ENCODE assay signal across 18 cellular contexts in genomic region chr6:108574457-108575149, GRCh38. TPM values are rescaled to one million over a fixed set of nuclear protein-coding genes. Genes with fewer than 3 reads are reported as not detected.
A peak's percentile ranks its signal among the peaks of the same experiment; 100 is the strongest.
DNase-seq lines count a peak whose midpoint lies in the region; ATAC-seq and TF ChIP-seq lines count a peak whose summit lies in the region.
"Had no signal": no experiment of that assay in that cellular context is flagged by ENCODE, and none has a peak within 500 bp of the region (broad histone marks: within the 10 kb centered on the region; RNA-seq: fewer than 3 reads in every experiment).

No MANE protein-coding gene starts in this region.

- 52% methylated on average over 4 of the region's 4 CpGs for WGBS in SK-N-SH (ENCODE audit: low lambda C conversion rate)
- 51 to 69% methylated on average over 4 of the region's 4 CpGs for WGBS in lung, 2 donors
- WGBS in upper lobe of left lung, 2 donors, result 46 to 53% methylated on average over 4 of the region's 4 CpGs

- CTCF ChIA-PET in SK-N-SH (lab: Yijun Ruan, JAX), result interaction anchor here (1.3 to 1.8 kb wide), 2 partner anchors 12 to 318 kb away, joined by 4 to 5 read pairs; no protein-coding TSS in a partner anchor

- H3K9me2 ChIP-seq in SK-N-SH, result no peaks in the 10 kb centered on the region

- no peak overlapping the region for H2AFZ ChIP-seq in SK-N-SH (ENCODE audit: low read depth)
- H2AFZ ChIP-seq: GM23248 had no signal

- ATAC-seq in SK-N-SH treated with all-trans-retinoic acid at 6 μM for 48 hours (no peak; the same call in 1 of the 3 replicates), lung (ENCODE audit: insufficient read depth, low FRiP score) (no peak), upper lobe of left lung (ENCODE audit: low FRiP score in 2 of 2) (no peak), GM18868 (IDR thresholded peaks at IDR 0.05; ENCODE audit: unreplicated experiment) (no peak)

- H3K27me3 ChIP-seq in SK-N-SH (ENCODE audit: insufficient read depth), result no peaks in the 10 kb centered on the region
- no peaks in the 10 kb centered on the region for H3K27me3 ChIP-seq in lung (ENCODE audit: control insufficient read depth, insufficient read depth)
- no peaks in the 10 kb centered on the region for H3K27me3 ChIP-seq in upper lobe of left lung

- peak; percentile 43 for DNase-seq in SK-N-SH
- peak; percentile 37 for DNase-seq in amniotic epithelial cell (ENCODE audit: low read depth)
- no peak for DNase-seq in lung (ENCODE audit: low spot score)
- no peak for DNase-seq in upper lobe of left lung
- DNase-seq in DMS53 treated with DMSO at 0.1 percent for 48 hours (lab: John Stamatoyannopoulos, UW; ENCODE audit: unreplicated experiment), result no peak
- DNase-seq in SHP77 (lab: John Stamatoyannopoulos, UW), result no peak
- DNase-seq: activated CD4-positive, alpha-beta T cell treated with anti-CD3 and anti-CD28 coated beads, Interleukin-2, amount 50 U/mL, for 1 hour; activated naive CD8-positive, alpha-beta T cell treated with anti-CD3 and anti-CD28 coated beads, Interleukin-2, amount 10 ng/mL, durations not matched to agents 7 days and 5 days; activated T-cell treated with anti-CD3 and anti-CD28 coated beads, Interleukin-2, amount 50 U/mL, for 1 hour; foreskin fibroblast; GM23248; NCI-H1930; NCI-H526 treated with DMSO at 0.1 percent for 48 hours; stimulated activated CD4-positive, alpha-beta T cell treated with anti-CD3 and anti-CD28 coated beads, Interleukin-4, amount 100 ng/mL, for 4 hours had no signal

- no peak overlapping the region for H3K4me2 ChIP-seq in SK-N-SH

- no peak overlapping the region for H3K9ac ChIP-seq in SK-N-SH
- H3K9ac ChIP-seq: GM23248 had no signal

- H3K79me2 ChIP-seq in SK-N-SH (ENCODE audit: insufficient read depth), result peaks cover 90% of the 10 kb centered on the region

- H3K9me3 ChIP-seq in SK-N-SH (no peaks in the 10 kb centered on the region), lung (ENCODE audit: control insufficient read depth in 2 of 2, insufficient read depth in 1 of 2, low read length in 1 of 2) (no peaks in the 10 kb centered on the region), upper lobe of left lung (no peaks in the 10 kb centered on the region)

- H3K27ac ChIP-seq in SK-N-SH (ENCODE audit: low read depth in 2 of 2, low read length in 1 of 2), result peak overlapping the region in 1 of 2 experiments; percentile 64; a peak in 2 of 4 replicates
- peak overlapping the region; percentile 4 to 7 for H3K27ac ChIP-seq in lung (ENCODE audit: low read depth in 1 of 2, low read length in 1 of 2)
- H3K27ac ChIP-seq in upper lobe of left lung, result peak overlapping the region; percentile 13 to 53 (median 16)
- H3K27ac ChIP-seq: C4-2B, GM23248, skin epidermis had no signal

- TF ChIP-seq EP300 in SK-N-SH (IDR thresholded peaks at IDR 0.05; ENCODE audit: borderline replicate concordance in 1 of 2, low read depth in 1 of 2, low read length in 1 of 2) (peak in 1 of 2 experiments; percentile 64; a peak in 2 of 4 replicates), upper lobe of left lung (IDR thresholded peaks at IDR 0.05) (no peak)

- TF ChIP-seq CTCF in SK-N-SH (IDR thresholded peaks at IDR 0.05) (no peak), lung (IDR thresholded peaks at IDR 0.05; ENCODE audit: control extremely low read depth, extremely low read depth) (no peak), upper lobe of left lung (IDR thresholded peaks at IDR 0.05) (no peak)

- no peak for TF ChIP-seq POLR2A in upper lobe of left lung (IDR thresholded peaks at IDR 0.05)

- POLR2A ChIA-PET in SK-N-SH (lab: Yijun Ruan, JAX), result no interaction called here

- peaks cover 8% of the 10 kb centered on the region for H3F3A ChIP-seq in SK-N-SH (replicated peaks; ENCODE audit: insufficient read depth)

- no peak for TF ChIP-seq RAD21 in SK-N-SH (IDR thresholded peaks at IDR 0.05; ENCODE audit: low read length)

- H3K36me3 ChIP-seq in SK-N-SH (replicated peaks in 1 of 2; ENCODE audit: control insufficient read depth in 1 of 2, insufficient read depth in 2 of 2, low read length in 1 of 2) (peaks cover 28 to 32% of the 10 kb centered on the region in 2 experiments), lung (ENCODE audit: control insufficient read depth in 2 of 2, insufficient read depth in 2 of 2, low read length in 2 of 2) (peaks cover 9 to 22% of the 10 kb centered on the region in 2 donors), upper lobe of left lung (peaks cover 7 to 42% (median 11%) of the 10 kb centered on the region in 4 donors)

- H4K20me1 ChIP-seq in SK-N-SH (ENCODE audit: insufficient read depth), result peaks cover 13% of the 10 kb centered on the region; the same call in 1 of the 2 replicates

- H3K4me1 ChIP-seq in SK-N-SH (ENCODE audit: control insufficient read depth in 1 of 2, insufficient read depth in 2 of 2, low read depth in 1 of 2, low read length in 1 of 2) (peaks cover 16 to 23% of the 10 kb centered on the region in 2 experiments), lung (ENCODE audit: control insufficient read depth in 2 of 2, insufficient read depth in 2 of 2, low read length in 2 of 2) (peaks cover 7 to 43% of the 10 kb centered on the region in 2 donors), upper lobe of left lung (peaks cover 55 to 68% (median 61%) of the 10 kb centered on the region in 4 donors)

- H3K4me3 ChIP-seq in SK-N-SH (ENCODE audit: low read depth in 2 of 2, low read length in 1 of 2), result no peak overlapping the region
- H3K4me3 ChIP-seq in lung, result no peak overlapping the region
- H3K4me3 ChIP-seq in upper lobe of left lung, result no peak overlapping the region
- H3K4me3 ChIP-seq: GM23248, skin epidermis had no signal

TF ChIP-seq in SK-N-SH, 30 proteins besides CTCF, POLR2A, EP300 and RAD21:
- TF ChIP-seq GATA2 (CRISPR knock-in tag; IDR thresholded peaks at IDR 0.05) (peak; percentile 72), SMC3 (IDR thresholded peaks at IDR 0.05; ENCODE audit: low read depth, low read length) (peak; percentile 16; the same call in 1 of the 2 replicates), GABPA (IDR thresholded peaks at IDR 0.05; ENCODE audit: low read depth) (no peak), MXI1 (IDR thresholded peaks at IDR 0.05; ENCODE audit: low read depth, low read length) (peak; percentile 60), MEF2A (IDR thresholded peaks at IDR 0.05; ENCODE audit: borderline replicate concordance, low read depth) (no peak), EZH2phosphoT487 (IDR thresholded peaks at IDR 0.05; ENCODE audit: borderline replicate concordance, low read depth) (no peak)

TF ChIP-seq in SK-N-SH treated with all-trans-retinoic acid at 6 μM for 48 hours, 23 proteins besides CTCF, POLR2A, EP300 and RAD21:
- TF ChIP-seq ZNF70 (CRISPR knock-in tag; IDR thresholded peaks at IDR 0.05), result no peak; the same call in 1 of the 2 replicates
- no peak for TF ChIP-seq POU6F1 (CRISPR knock-in tag; IDR thresholded peaks at IDR 0.05; ENCODE audit: borderline replicate concordance, low read depth)

RNA-seq across cellular contexts. Expression of gene FOXO3, which starts 13.9 kb away (rescaled TPM):
- polyA plus RNA-seq in SK-N-SH (2012; rRNA removed) (8.1 and 8.5 TPM in 2 replicates), lung (10 to 100 TPM; 12.1 to 22.1 TPM)
- 7.5 and 8.1 TPM in 2 replicates for polyA plus RNA-seq in SK-N-SH (2012; cell fraction: cytosol; rRNA removed)
- polyA plus RNA-seq in SK-N-SH (2012; cell fraction: nucleus; rRNA removed), result 5.9 and 8.0 TPM in 2 replicates
- total RNA-seq in lung (100 to 1,000 TPM in 1 of 2 donors, 10 to 100 TPM in 1; 57.9 to 101 TPM), upper lobe of left lung (100 to 1,000 TPM in 1 of 6 donors, 10 to 100 TPM in 5; 52.6 to 101 (median 71.9) TPM)

Comparison
In these comparisons a context has a peak if more than half of its experiments do, and no peak if none do; other contexts are left out.
1. DNase-seq: peak in SK-N-SH (single experiment) and amniotic epithelial cell (single experiment); none in lung (single experiment), upper lobe of left lung (0 of 2), DMS53 treated with DMSO at 0.1 percent for 48 hours (single experiment) and SHP77 (0 of 2).